In genomic region chr17:43212641-43213490, GRCh38 we compare ENCODE assay signal across 8 cellular contexts. TPM values are rescaled to one million over a fixed set of nuclear protein-coding genes. Genes with fewer than 3 reads are reported as not detected.
DNase-seq lines count a peak whose midpoint lies in the region; ATAC-seq, FAIRE-seq and TF ChIP-seq lines count a peak whose summit lies in the region.

No MANE protein-coding gene starts in this region.

- no peaks in the 10 kb centered on the region for H3K4me1 Mint-ChIP-seq in Calu3 (ENCODE audit: low read depth, unreplicated experiment)

- intact Hi-C loops in gastrocnemius medialis (cut with DNase I; ENCODE audit: low total_unique reads), result loop anchor here (1.0 kb wide), 1 partner anchor 12 kb away; no protein-coding TSS in a partner anchor
- intact Hi-C loops in Calu3 (cut with micrococcal nuclease; ENCODE audit: unreplicated experiment), result no loop called here

- no peaks in the 10 kb centered on the region for H3K27me3 ChIP-seq in gastrocnemius medialis
- H3K27me3 ChIP-seq in WERI-Rb-1 (ENCODE audit: insufficient read depth, low read depth, severe bottlenecking), result no peaks in the 10 kb centered on the region

- H3K27ac ChIP-seq in gastrocnemius medialis (peak overlapping the region in 2 of 4 donors; percentile 56 to 75), WERI-Rb-1 (no peak overlapping the region)

- peaks cover 61% of the 10 kb centered on the region for H3K36me3 Mint-ChIP-seq in Calu3 (ENCODE audit: insufficient read depth, unreplicated experiment)

- TF ChIP-seq CTCF in gastrocnemius medialis (IDR thresholded peaks at IDR 0.05 in 4 of 5, conservative IDR thresholded peaks at IDR 0.05 in 1 of 5), result no peak
- TF ChIP-seq CTCF in WERI-Rb-1 (IDR thresholded peaks at IDR 0.05; ENCODE audit: low read depth, low read length), result no peak
- no peak for TF ChIP-seq CTCF in Calu3 (IDR thresholded peaks at IDR 0.05; ENCODE audit: unreplicated experiment)

- no peaks in the 10 kb centered on the region for H3K4me1 ChIP-seq in gastrocnemius medialis

- peak; percentile 89 for FAIRE-seq in GM19239 (lab: Jason Lieb, UNC)

- peak overlapping the region in 3 of 4 donors; percentile 53 to 63 (median 54) for H3K4me3 ChIP-seq in gastrocnemius medialis
- H3K4me3 ChIP-seq in WERI-Rb-1 (ENCODE audit: low read depth, low read length), result no peak overlapping the region

- H3K27ac Mint-ChIP-seq in Calu3 (ENCODE audit: unreplicated experiment), result no peak overlapping the region

- peak; percentile 15 for DNase-seq in GM19239 (ENCODE audit: insufficient read length, low spot score)
- peak; percentile 46 for DNase-seq in RPMI8226
- peak; percentile 27 for DNase-seq in fibroblast of peridontal ligament (ENCODE audit: extremely low read depth)
- no peak for DNase-seq in gastrocnemius medialis
- no peak for DNase-seq in cortex of kidney (lab: John Stamatoyannopoulos, UW)
- DNase-seq in WERI-Rb-1, result no peak
- DNase-seq in Calu3, result no peak

- no peaks in the 10 kb centered on the region for H3K27me3 Mint-ChIP-seq in Calu3 (ENCODE audit: unreplicated experiment)

- no peaks in the 10 kb centered on the region for H3K9me3 ChIP-seq in gastrocnemius medialis
- H3K9me3 ChIP-seq in WERI-Rb-1 (ENCODE audit: severe bottlenecking), result no peaks in the 10 kb centered on the region

- CTCF ChIA-PET in Calu3 (lab: Charles Lee), result no interaction called here

- BruUV-seq in Calu3 (replicated peaks; lab: Mats Ljungman, UMichigan), result no TSS peak

- no peaks in the 10 kb centered on the region for H3K9me3 Mint-ChIP-seq in Calu3 (ENCODE audit: low read depth, unreplicated experiment)

- no peak overlapping the region for H3K4me3 Mint-ChIP-seq in Calu3 (ENCODE audit: low read depth, unreplicated experiment)

- ATAC-seq in gastrocnemius medialis (no peak), HG03469 (IDR thresholded peaks at IDR 0.05; ENCODE audit: unreplicated experiment) (no peak)

- H3K36me3 ChIP-seq in gastrocnemius medialis (peaks cover 2 to 69% of the 10 kb centered on the region in 2 donors), WERI-Rb-1 (peaks cover 19% of the 10 kb centered on the region)

- in situ Hi-C loops in gastrocnemius medialis (cut with MboI; ENCODE audit: low sequenced_read_pairs in 4 of 4), result loop anchor here in 1 of 4 donors (25.0 kb wide), 2 partner anchors 99 to 274 kb away; partner anchors contain the start of gene DHX8

- no peak for TF ChIP-seq POLR2A in gastrocnemius medialis (IDR thresholded peaks at IDR 0.05)

RNA-seq across cellular contexts. Expression of gene TMEM106A, which starts 1.2 kb away (rescaled TPM):
- total RNA-seq in gastrocnemius medialis (1 to 10 TPM in 3 of 4 donors, under 1 TPM in 1; 0.32 to 5.6 (median 2.5) TPM), Calu3 (2022) (3.4 and 5.2 TPM in 2 replicates)

RNA-seq across cellular contexts. Expression of gene CCDC200, which starts 15.6 kb away (rescaled TPM):
- total RNA-seq in gastrocnemius medialis (not detected), Calu3 (2022) (not detected in 2 replicates)

RNA-seq across cellular contexts. Expression of gene RNU2-1, which starts 20.9 kb away (rescaled TPM):
- total RNA-seq in gastrocnemius medialis (not detected), Calu3 (2022) (5,045 and 5,662 TPM in 2 replicates)

RNA-seq across cellular contexts. Expression of gene NBR1, which starts 41.9 kb away (rescaled TPM):
- total RNA-seq in gastrocnemius medialis (100 to 1,000 TPM; 135 to 162 (median 145) TPM), Calu3 (2022) (89.0 and 101 TPM in 2 replicates)

Comparison
In these comparisons a context has a peak if more than half of its experiments do, and no peak if none do; other contexts are left out.
1. DNase-seq: peak in GM19239 (single experiment), RPMI8226 (single experiment) and fibroblast of peridontal ligament (single experiment); none in gastrocnemius medialis (0 of 2), cortex of kidney (single experiment), WERI-Rb-1 (single experiment) and Calu3 (single experiment).
2. RNA of gene RNU2-1, which starts 20.9 kb away (total RNA-seq): 5,045 to 5,662 TPM in Calu3; not detected in gastrocnemius medialis; every median in the first group is over 1,000 times any median in the second.